ENCODE assay signal across 13 cellular contexts in genomic region chr5:131765261-131765660, GRCh38.
"Had no signal": no experiment of that assay in that cellular context is flagged by ENCODE, and none has a peak within 500 bp of the region (broad histone marks: within the 10 kb centered on the region; RNA-seq: fewer than 3 reads in every experiment).

No MANE protein-coding gene starts in this region.

- H2AFZ ChIP-seq: hepatocyte had no signal

- H3K36me3 ChIP-seq: colonic mucosa, neutrophil, right atrium auricular region, sigmoid colon had no signal

- H3K4me1 ChIP-seq: colonic mucosa had no signal

- DNase-seq: colonic mucosa; dermis blood vessel endothelial cell; head of caudate nucleus; mucosa of descending colon; naive thymus-derived CD8-positive, alpha-beta T cell; sigmoid colon; stimulated activated CD4-positive, alpha-beta T cell treated with anti-CD3 and anti-CD28 coated beads, Interleukin-12 subunit alpha, Interleukin-12 subunit beta, amount 100 ng/mL, for 4 hours; stimulated activated naive CD4-positive, alpha-beta T cell treated with Interleukin-2 at 50 U/mL for 16 hours; trophoblast cell had no signal

- H3K27ac ChIP-seq: colonic mucosa, hepatocyte, neutrophil, right atrium auricular region, sigmoid colon, skin epidermis had no signal

- H3K27me3 ChIP-seq: colonic mucosa, hepatocyte, neutrophil, right atrium auricular region, sigmoid colon had no signal

- H3K4me2 ChIP-seq: hepatocyte had no signal

- H3K4me3 ChIP-seq: colonic mucosa, hepatocyte, mucosa of descending colon, right atrium auricular region, sigmoid colon, skin epidermis had no signal

- H3K9me3 ChIP-seq: colonic mucosa, mucosa of descending colon, neutrophil, right atrium auricular region, sigmoid colon had no signal
